In genomic region chr3:88032245-88032644, GRCh38 we compare ENCODE assay signal across 8 cellular contexts. TPM values are rescaled to one million over a fixed set of nuclear protein-coding genes. Genes with fewer than 3 reads are reported as not detected.
DNase-seq lines count a peak whose midpoint lies in the region; ATAC-seq and TF ChIP-seq lines count a peak whose summit lies in the region.

No MANE protein-coding gene starts in this region.

- H3K27ac Mint-ChIP-seq in activated B cell treated with CpG ODN at 0.5 μM for 24 hours, result peak overlapping the region; percentile 81

- no peak for TF ChIP-seq CTCF in activated B cell treated with CpG ODN at 0.5 μM for 24 hours (IDR thresholded peaks at IDR 0.05)

- intact Hi-C loops in activated B cell treated with CpG ODN at 0.5 μM for 24 hours (cut with micrococcal nuclease), result loop anchor here (1.0 kb wide), 1 partner anchor 27 kb away; the partner anchor contains the start of genes CGGBP1 and ZNF654

- ATAC-seq in GM21447 (IDR thresholded peaks at IDR 0.05; ENCODE audit: unreplicated experiment) (peak; percentile 13), activated B cell treated with CpG ODN at 0.5 μM for 24 hours (ENCODE audit: low read depth) (no peak)

- no peaks in the 10 kb centered on the region for H3K79me2 ChIP-seq in ACC112 (ENCODE audit: control insufficient read depth, insufficient read depth, low read length, unreplicated experiment)

- no peaks in the 10 kb centered on the region for H3K9me3 Mint-ChIP-seq in activated B cell treated with CpG ODN at 0.5 μM for 24 hours

- CTCF ChIA-PET in activated B cell treated with CpG ODN at 0.5 μM for 24 hours (lab: Charles Lee), result interaction anchor here (0.8 to 1.2 kb wide), 2 partner anchors 26 to 81 kb away, joined by 3 to 5 read pairs; no protein-coding TSS in a partner anchor

- POLR2A ChIA-PET in activated B cell treated with CpG ODN at 0.5 μM for 24 hours (lab: Charles Lee), result interaction anchor here (0.6 to 2.3 kb wide), 4 partner anchors 25 to 118 kb away, joined by 4 to 28 read pairs (median 10); partner anchors contain the start of genes C3orf38, CGGBP1 and ZNF654

- no peaks in the 10 kb centered on the region for H3K36me3 ChIP-seq in ACC112 (ENCODE audit: insufficient read depth, low read length)

- H3K4me1 ChIP-seq in ACC112 (ENCODE audit: control insufficient read depth, insufficient read depth, low read length, unreplicated experiment), result peaks cover 8% of the 10 kb centered on the region

- no peaks in the 10 kb centered on the region for H3K27me3 ChIP-seq in ACC112 (ENCODE audit: insufficient read depth, low read length)

- H2AFZ ChIP-seq in ACC112 (ENCODE audit: low read length, unreplicated experiment), result peak overlapping the region; percentile 98

- H3K4me3 Mint-ChIP-seq in activated B cell treated with CpG ODN at 0.5 μM for 24 hours, result peak overlapping the region; percentile 84

- H3K4me1 Mint-ChIP-seq in activated B cell treated with CpG ODN at 0.5 μM for 24 hours, result peaks cover 41% of the 10 kb centered on the region

- H3K4me3 ChIP-seq in ACC112 (ENCODE audit: low read depth, low read length), result peak overlapping the region; percentile 79

- H3K27ac ChIP-seq in ACC112 (ENCODE audit: low read depth, low read length), result peak overlapping the region; percentile 9

- DNase-seq in activated B cell treated with CpG ODN at 0.5 μM for 24 hours (no peak), kidney glomerular epithelial cell (lab: John Stamatoyannopoulos, UW) (peak; percentile 43), DMS 273 treated with DMSO at 0.1 percent for 48 hours (lab: John Stamatoyannopoulos, UW) (no peak), NCI-H526 (lab: John Stamatoyannopoulos, UW) (no peak), pons (ENCODE audit: low spot score) (no peak), NCI-H1436 treated with DMSO at 0.1 percent for 48 hours (lab: John Stamatoyannopoulos, UW) (no peak)

- H3K36me3 Mint-ChIP-seq in activated B cell treated with CpG ODN at 0.5 μM for 24 hours (ENCODE audit: low read depth), result no peaks in the 10 kb centered on the region

- no peaks in the 10 kb centered on the region for H3K27me3 Mint-ChIP-seq in activated B cell treated with CpG ODN at 0.5 μM for 24 hours

RNA-seq across cellular contexts. Expression of gene CGGBP1, which starts 26.6 kb away (rescaled TPM):
- total RNA-seq in activated B cell treated with CpG ODN at 0.5 μM for 24 hours, result 84.6 and 90.8 TPM in 2 replicates

RNA-seq across cellular contexts. Expression of gene ZNF654, which starts 26.8 kb away (rescaled TPM):
- total RNA-seq in activated B cell treated with CpG ODN at 0.5 μM for 24 hours, result 11.2 and 13.6 TPM in 2 replicates
